Comparison of ENCODE assay signal across 1 cellular context in genomic region chr2:186757009-186757408, GRCh38.
TF ChIP-seq lines count a peak whose summit lies in the region.

No MANE protein-coding gene starts in this region.

TF ChIP-seq in H1, 55 proteins besides CTCF, POLR2A, EP300 and RAD21:
- TF ChIP-seq CHD7 (IDR thresholded peaks at IDR 0.05; ENCODE audit: insufficient replicate concordance, low read length), result peak; percentile 58
- no peak for TF ChIP-seq MAFK (IDR thresholded peaks at IDR 0.05; ENCODE audit: low read depth, low read length)
- TF ChIP-seq SUZ12 (IDR thresholded peaks at IDR 0.05; ENCODE audit: low read length), result no peak
- TF ChIP-seq YY1 (IDR thresholded peaks at IDR 0.05; ENCODE audit: low read depth, low read length), result 0 out of 2 replicates have a peak, but pooled peaks have one; percentile 11
- 0 out of 2 replicates have a peak, but pooled peaks have one; percentile 55 for TF ChIP-seq TCF12 (IDR thresholded peaks at IDR 0.05; ENCODE audit: low read depth, low read length)
- TF ChIP-seq PHF8 (conservative IDR thresholded peaks at IDR 0.05; ENCODE audit: low read depth, low read length), result no peak
- peak; percentile 93 for TF ChIP-seq TEAD4 (IDR thresholded peaks at IDR 0.05; ENCODE audit: low read depth, low read length)
- peak; percentile 28; the same call in 1 of the 2 replicates for TF ChIP-seq SP1 (IDR thresholded peaks at IDR 0.05; ENCODE audit: low read depth, low read length)
- no peak for TF ChIP-seq KDM1A (IDR thresholded peaks at IDR 0.05; ENCODE audit: borderline replicate concordance, low read length)
- TF ChIP-seq EGR1 (IDR thresholded peaks at IDR 0.05; ENCODE audit: borderline replicate concordance, low read depth, low read length), result 0 out of 2 replicates have a peak, but pooled peaks have one; percentile 45
- TF ChIP-seq HDAC2 (IDR thresholded peaks at IDR 0.05; ENCODE audit: borderline replicate concordance in 1 of 2, low read depth in 2 of 2, low read length in 2 of 2), result 0 out of 4 replicates have a peak, but pooled peaks of 1 of the 2 experiments have one; percentile 37
- TF ChIP-seq BCL11A (IDR thresholded peaks at IDR 0.05; ENCODE audit: low read depth in 2 of 2, low read length in 2 of 2), result peak in 1 of 2 experiments; percentile 74
